In genomic region chr12:28865776-28866175, GRCh38 we compare ENCODE assay signal across 31 cellular contexts.
"Had no signal": no experiment of that assay in that cellular context is flagged by ENCODE, and none has a peak within 500 bp of the region (broad histone marks: within the 10 kb centered on the region; RNA-seq: fewer than 3 reads in every experiment).

No MANE protein-coding gene starts in this region.

- DNase-seq: activated CD4-positive, alpha-beta memory T cell treated with anti-CD3 and anti-CD28 coated beads for 36 hours; activated CD4-positive, alpha-beta T cell treated with anti-CD3 and anti-CD28 coated beads for 48 hours; activated CD8-positive, alpha-beta memory T cell treated with anti-CD3 and anti-CD28 coated beads, Interleukin-2, amount 10 ng/mL, durations not matched to agents 7 days and 5 days; activated CD8-positive, alpha-beta memory T cell treated with anti-CD3 and anti-CD28 coated beads, Interleukin-2, amount 50 U/mL, for 4 hours; activated CD8-positive, alpha-beta T cell treated with anti-CD3 and anti-CD28 coated beads, Interleukin-2, amount 10 ng/mL, durations not matched to agents 7 days and 5 days; activated effector memory CD4-positive, alpha-beta T cell treated with anti-CD3 and anti-CD28 coated beads, Interleukin-2, amount 50 U/mL, for 16 hours; activated naive CD4-positive, alpha-beta T cell treated with anti-CD3 and anti-CD28 coated beads for 36 hours; activated naive CD8-positive, alpha-beta T cell treated with anti-CD3 and anti-CD28 coated beads for 36 hours; activated T-cell treated with anti-CD3 and anti-CD28 coated beads, Interleukin-2, amount 50 U/mL, for 1 hour; activated T-cell treated with anti-CD3 and anti-CD28 coated beads, Interleukin-2, amount 50 U/mL, for 48 hours; amygdala; aorta; brain microvascular endothelial cell; dorsolateral prefrontal cortex; effector memory CD4-positive, alpha-beta T cell; endodermal cell; foreskin keratinocyte; gastrocnemius medialis; glutamatergic neuron; heart left ventricle; T-helper 2 cell had no signal

- H3K27me3 Mint-ChIP-seq: activated CD8-positive, alpha-beta memory T cell treated with anti-CD3 and anti-CD28 coated beads, Interleukin-2, amount 10 ng/mL, durations not matched to agents 7 days and 5 days; dendritic cell treated with granulocyte-macrophage colony-stimulating factor and Interleukin-4, amounts not matched to agents 40 ng/mL and 50 ng/mL, for 4 days had no signal

- H3K27ac Mint-ChIP-seq: activated CD4-positive, alpha-beta memory T cell treated with anti-CD3 and anti-CD28 coated beads for 36 hours; activated CD8-positive, alpha-beta memory T cell treated with anti-CD3 and anti-CD28 coated beads, Interleukin-2, amount 10 ng/mL, durations not matched to agents 7 days and 5 days; activated CD8-positive, alpha-beta T cell treated with anti-CD3 and anti-CD28 coated beads, Interleukin-2, amount 10 ng/mL, durations not matched to agents 7 days and 5 days; activated naive CD4-positive, alpha-beta T cell treated with anti-CD3 and anti-CD28 coated beads for 36 hours; activated naive CD4-positive, alpha-beta T cell treated with anti-CD3 and anti-CD28 coated beads, Interleukin-2, amount 50 U/mL, for 24 hours; activated naive CD8-positive, alpha-beta T cell treated with anti-CD3 and anti-CD28 coated beads for 36 hours; activated T-helper 1 cell treated with anti-CD3 and anti-CD28 coated beads, Interleukin-12 subunit alpha, Interleukin-12 subunit beta, Interleukin-2, Interleukin-4 antibody, amounts not matched to agents 30 ng/mL and 10 ng/mL and 1 ng/mL, durations not matched to agents 14 hours and 24 hours and 36 hours; activated T-helper 2 cell treated with anti-CD3 and anti-CD28 coated beads, Interferon-gamma antibody, Interleukin-2, Interleukin-4, amounts not matched to agents 10 μg/mL and 5 μg/mL and 100 μg/mL, durations not matched to agents 14 hours and 24 hours and 36 hours; dendritic cell treated with granulocyte-macrophage colony-stimulating factor and Interleukin-4, amounts not matched to agents 40 ng/mL and 50 ng/mL, for 4 days; endodermal cell; WTC11 had no signal

- FAIRE-seq: bronchial epithelial cell had no signal

- H3K4me1 Mint-ChIP-seq: activated CD8-positive, alpha-beta memory T cell treated with anti-CD3 and anti-CD28 coated beads, Interleukin-2, amount 10 ng/mL, durations not matched to agents 7 days and 5 days; activated naive CD4-positive, alpha-beta T cell treated with anti-CD3 and anti-CD28 coated beads, Interleukin-2, amount 50 U/mL, for 24 hours; activated naive CD8-positive, alpha-beta T cell treated with anti-CD3 and anti-CD28 coated beads for 36 hours; central memory CD8-positive, alpha-beta T cell had no signal

- H3K4me1 ChIP-seq: gastrocnemius medialis, heart left ventricle had no signal

- ATAC-seq: activated CD8-positive, alpha-beta memory T cell treated with anti-CD3 and anti-CD28 coated beads, Interleukin-2, amount 10 ng/mL, durations not matched to agents 7 days and 5 days; activated CD8-positive, alpha-beta T cell treated with anti-CD3 and anti-CD28 coated beads, Interleukin-2, amount 10 ng/mL, durations not matched to agents 7 days and 5 days; esophagus mucosa; foreskin keratinocyte; gastrocnemius medialis; heart left ventricle; WTC11 had no signal

- H3K9me3 Mint-ChIP-seq: activated CD4-positive, alpha-beta memory T cell treated with anti-CD3 and anti-CD28 coated beads for 36 hours; activated naive CD4-positive, alpha-beta T cell treated with anti-CD3 and anti-CD28 coated beads for 36 hours; activated naive CD8-positive, alpha-beta T cell treated with anti-CD3 and anti-CD28 coated beads for 36 hours; activated T-helper 1 cell treated with anti-CD3 and anti-CD28 coated beads, Interleukin-12 subunit alpha, Interleukin-12 subunit beta, Interleukin-2, Interleukin-4 antibody, amounts not matched to agents 30 ng/mL and 10 ng/mL and 1 ng/mL, durations not matched to agents 14 hours and 24 hours and 36 hours; activated T-helper 2 cell treated with anti-CD3 and anti-CD28 coated beads, Interferon-gamma antibody, Interleukin-2, Interleukin-4, amounts not matched to agents 10 μg/mL and 5 μg/mL and 100 μg/mL, durations not matched to agents 14 hours and 24 hours and 36 hours; dendritic cell treated with granulocyte-macrophage colony-stimulating factor and Interleukin-4, amounts not matched to agents 40 ng/mL and 50 ng/mL, for 4 days; endodermal cell; WTC11 had no signal

- H3K36me3 Mint-ChIP-seq: activated CD4-positive, alpha-beta memory T cell treated with anti-CD3 and anti-CD28 coated beads for 36 hours; activated CD8-positive, alpha-beta memory T cell treated with anti-CD3 and anti-CD28 coated beads, Interleukin-2, amount 10 ng/mL, durations not matched to agents 7 days and 5 days; activated naive CD4-positive, alpha-beta T cell treated with anti-CD3 and anti-CD28 coated beads, Interleukin-2, amount 50 U/mL, for 24 hours; activated naive CD8-positive, alpha-beta T cell treated with anti-CD3 and anti-CD28 coated beads for 36 hours; WTC11 had no signal

- H3K9me3 ChIP-seq: gastrocnemius medialis, heart left ventricle had no signal

- H3K4me3 Mint-ChIP-seq: activated CD4-positive, alpha-beta memory T cell treated with anti-CD3 and anti-CD28 coated beads for 36 hours; activated CD8-positive, alpha-beta memory T cell treated with anti-CD3 and anti-CD28 coated beads, Interleukin-2, amount 10 ng/mL, durations not matched to agents 7 days and 5 days; activated CD8-positive, alpha-beta T cell treated with anti-CD3 and anti-CD28 coated beads, Interleukin-2, amount 10 ng/mL, durations not matched to agents 7 days and 5 days; activated naive CD4-positive, alpha-beta T cell treated with anti-CD3 and anti-CD28 coated beads for 36 hours; activated naive CD4-positive, alpha-beta T cell treated with anti-CD3 and anti-CD28 coated beads, Interleukin-2, amount 50 U/mL, for 24 hours; activated naive CD8-positive, alpha-beta T cell treated with anti-CD3 and anti-CD28 coated beads for 36 hours; activated T-helper 1 cell treated with anti-CD3 and anti-CD28 coated beads, Interleukin-12 subunit alpha, Interleukin-12 subunit beta, Interleukin-2, Interleukin-4 antibody, amounts not matched to agents 30 ng/mL and 10 ng/mL and 1 ng/mL, durations not matched to agents 14 hours and 24 hours and 36 hours; central memory CD8-positive, alpha-beta T cell; dendritic cell treated with granulocyte-macrophage colony-stimulating factor and Interleukin-4, amounts not matched to agents 40 ng/mL and 50 ng/mL, for 4 days; endodermal cell; WTC11 had no signal

- H3K27ac ChIP-seq: brain microvascular endothelial cell, coronary artery, dorsolateral prefrontal cortex, foreskin keratinocyte, gastrocnemius medialis, VCaP had no signal

- H3K36me3 ChIP-seq: brain microvascular endothelial cell, gastrocnemius medialis, heart left ventricle had no signal

- H3K27me3 ChIP-seq: brain microvascular endothelial cell, dorsolateral prefrontal cortex, foreskin keratinocyte, gastrocnemius medialis, heart left ventricle had no signal

- H3K4me3 ChIP-seq: coronary artery, dorsolateral prefrontal cortex, gastrocnemius medialis, heart left ventricle had no signal
